In genomic region chr1:221227872-221228337, GRCh38 we compare ENCODE assay signal across 21 cellular contexts.
DNase-seq lines count a peak whose midpoint lies in the region; ATAC-seq and TF ChIP-seq lines count a peak whose summit lies in the region.
"Had no signal": no experiment of that assay in that cellular context is flagged by ENCODE, and none has a peak within 500 bp of the region (broad histone marks: within the 10 kb centered on the region; RNA-seq: fewer than 3 reads in every experiment).

No MANE protein-coding gene starts in this region.

- H3K27me3 Mint-ChIP-seq in activated CD8-positive, alpha-beta T cell treated with anti-CD3 and anti-CD28 coated beads for 36 hours: no peaks in the 10 kb centered on the region
- H3K27me3 Mint-ChIP-seq in activated CD8-positive, alpha-beta T cell treated with anti-CD3 and anti-CD28 coated beads, Interleukin-2, amount 10 ng/mL, durations not matched to agents 7 days and 5 days (ENCODE audit: low read depth): no peaks in the 10 kb centered on the region

- CTCF ChIA-PET in activated CD8-positive, alpha-beta T cell treated with anti-CD3 and anti-CD28 coated beads for 36 hours (lab: Charles Lee): interaction anchor here (1.4 kb wide), 1 partner anchor 24 kb away, joined by 4 read pairs; no protein-coding TSS in a partner anchor
- CTCF ChIA-PET in activated CD8-positive, alpha-beta T cell treated with anti-CD3 and anti-CD28 coated beads, Interleukin-2, amount 10 ng/mL, durations not matched to agents 7 days and 5 days (lab: Charles Lee): interaction anchor here (0.9 kb wide), 1 partner anchor 24 kb away, joined by 4 read pairs; no protein-coding TSS in a partner anchor
- CTCF ChIA-PET in A673 (lab: Charles Lee): no interaction called here

- peaks cover 8% of the 10 kb centered on the region for H3K9me3 Mint-ChIP-seq in activated CD8-positive, alpha-beta T cell treated with anti-CD3 and anti-CD28 coated beads for 36 hours
- peaks cover 15% of the 10 kb centered on the region for H3K9me3 Mint-ChIP-seq in activated CD8-positive, alpha-beta T cell treated with anti-CD3 and anti-CD28 coated beads, Interleukin-2, amount 10 ng/mL, durations not matched to agents 7 days and 5 days (ENCODE audit: insufficient read depth)

- peaks cover 7% of the 10 kb centered on the region for H3K4me1 Mint-ChIP-seq in activated CD8-positive, alpha-beta T cell treated with anti-CD3 and anti-CD28 coated beads for 36 hours (ENCODE audit: low read depth)
- H3K4me1 Mint-ChIP-seq in activated CD8-positive, alpha-beta T cell treated with anti-CD3 and anti-CD28 coated beads, Interleukin-2, amount 10 ng/mL, durations not matched to agents 7 days and 5 days (ENCODE audit: low read depth): no peaks in the 10 kb centered on the region
- H3K4me1 Mint-ChIP-seq: naive thymus-derived CD4-positive, alpha-beta T cell had no signal

- no TSS peak for BruUV-seq in A673 (replicated peaks; lab: Mats Ljungman, UMichigan)

- no peaks in the 10 kb centered on the region for H3K27me3 ChIP-seq in A673 (replicated peaks; ENCODE audit: insufficient read depth, low read depth, low read length, poor library complexity)
- H3K27me3 ChIP-seq: suprapubic skin had no signal

- H3K27ac Mint-ChIP-seq in activated CD8-positive, alpha-beta T cell treated with anti-CD3 and anti-CD28 coated beads for 36 hours: no peak overlapping the region
- H3K27ac Mint-ChIP-seq in activated CD8-positive, alpha-beta T cell treated with anti-CD3 and anti-CD28 coated beads, Interleukin-2, amount 10 ng/mL, durations not matched to agents 7 days and 5 days: no peak overlapping the region
- H3K27ac Mint-ChIP-seq: activated T-helper 1 cell treated with anti-CD3 and anti-CD28 coated beads, Interleukin-12 subunit alpha, Interleukin-12 subunit beta, Interleukin-2, Interleukin-4 antibody, amounts not matched to agents 30 ng/mL and 10 ng/mL and 1 ng/mL, durations not matched to agents 14 hours and 24 hours and 36 hours; naive thymus-derived CD4-positive, alpha-beta T cell had no signal

- intact Hi-C loops in activated CD8-positive, alpha-beta T cell treated with anti-CD3 and anti-CD28 coated beads for 36 hours (cut with micrococcal nuclease): no loop called here
- intact Hi-C loops in A673 (cut with micrococcal nuclease; ENCODE audit: unreplicated experiment): no loop called here

- no peak overlapping the region for H3K27ac ChIP-seq in A673 (ENCODE audit: low read depth, low read length, poor library complexity, severe bottlenecking)
- H3K27ac ChIP-seq: coronary artery, skin epidermis, suprapubic skin had no signal

- no peaks in the 10 kb centered on the region for H3K4me1 ChIP-seq in A673 (ENCODE audit: insufficient read depth, low read length, poor library complexity, severe bottlenecking)
- H3K4me1 ChIP-seq: suprapubic skin had no signal

- peaks cover 14% of the 10 kb centered on the region for H3K9me3 ChIP-seq in A673 (ENCODE audit: low read depth, low read length, poor library complexity, severe bottlenecking)

- H3K4me3 ChIP-seq in A673 (ENCODE audit: low read depth, low read length, poor library complexity, severe bottlenecking): no peak overlapping the region
- H3K4me3 ChIP-seq: coronary artery, skin epidermis, suprapubic skin had no signal

- H3K4me3 Mint-ChIP-seq in activated CD8-positive, alpha-beta T cell treated with anti-CD3 and anti-CD28 coated beads for 36 hours: no peak overlapping the region
- H3K4me3 Mint-ChIP-seq in activated CD8-positive, alpha-beta T cell treated with anti-CD3 and anti-CD28 coated beads, Interleukin-2, amount 10 ng/mL, durations not matched to agents 7 days and 5 days: no peak overlapping the region
- H3K4me3 Mint-ChIP-seq: IgD-negative memory B cell; naive thymus-derived CD4-positive, alpha-beta T cell had no signal

- ATAC-seq in activated CD8-positive, alpha-beta T cell treated with anti-CD3 and anti-CD28 coated beads for 36 hours: peak; percentile 24
- no peak for ATAC-seq in activated CD8-positive, alpha-beta T cell treated with anti-CD3 and anti-CD28 coated beads, Interleukin-2, amount 10 ng/mL, durations not matched to agents 7 days and 5 days
- ATAC-seq in GM18867 (IDR thresholded peaks at IDR 0.05; ENCODE audit: unreplicated experiment) (peak; percentile 47), left lobe of liver (peak; percentile 76), GM21367 (IDR thresholded peaks at IDR 0.05; ENCODE audit: unreplicated experiment) (no peak)
- ATAC-seq: naive thymus-derived CD4-positive, alpha-beta T cell had no signal

- DNase-seq in activated CD8-positive, alpha-beta T cell treated with anti-CD3 and anti-CD28 coated beads for 36 hours: peak; percentile 32
- no peak for DNase-seq in activated CD8-positive, alpha-beta T cell treated with anti-CD3 and anti-CD28 coated beads, Interleukin-2, amount 10 ng/mL, durations not matched to agents 7 days and 5 days
- DNase-seq in RPMI7951 (ENCODE audit: low read depth) (peak; percentile 51), left lobe of liver (ENCODE audit: low spot score) (no peak), A673 (ENCODE audit: low spot score) (no peak), ureter (ENCODE audit: low spot score) (no peak)
- DNase-seq: activated CD4-positive, alpha-beta T cell treated with anti-CD3 and anti-CD28 coated beads, Interleukin-2, amount 50 U/mL, for 4 hours; C1 segment of cervical spinal cord; GF-D8; hypothalamus; naive thymus-derived CD4-positive, alpha-beta T cell; NCI-H1930; NCI-H524; stimulated activated CD4-positive, alpha-beta T cell treated with anti-CD3 and anti-CD28 coated beads, Interleukin-4, amount 100 ng/mL, for 24 hours had no signal

- no peaks in the 10 kb centered on the region for H3K36me3 ChIP-seq in A673 (ENCODE audit: insufficient read depth, low read length, poor library complexity, severe bottlenecking)
- H3K36me3 ChIP-seq: suprapubic skin had no signal

- no peak for TF ChIP-seq CTCF in activated CD8-positive, alpha-beta T cell treated with anti-CD3 and anti-CD28 coated beads for 36 hours (IDR thresholded peaks at IDR 0.05)
- TF ChIP-seq CTCF in A673 (conservative IDR thresholded peaks at IDR 0.05; ENCODE audit: low read depth, low read length): no peak

- POLR2A ChIA-PET in activated CD8-positive, alpha-beta T cell treated with anti-CD3 and anti-CD28 coated beads for 36 hours (lab: Charles Lee): no interaction called here
- POLR2A ChIA-PET in activated CD8-positive, alpha-beta T cell treated with anti-CD3 and anti-CD28 coated beads, Interleukin-2, amount 10 ng/mL, durations not matched to agents 7 days and 5 days (lab: Charles Lee): no interaction called here
- POLR2A ChIA-PET in A673 (lab: Charles Lee; ENCODE audit: low non-redundant PET): no interaction called here

- no peaks in the 10 kb centered on the region for H3K36me3 Mint-ChIP-seq in activated CD8-positive, alpha-beta T cell treated with anti-CD3 and anti-CD28 coated beads for 36 hours (ENCODE audit: low read depth)
- H3K36me3 Mint-ChIP-seq in activated CD8-positive, alpha-beta T cell treated with anti-CD3 and anti-CD28 coated beads, Interleukin-2, amount 10 ng/mL, durations not matched to agents 7 days and 5 days (ENCODE audit: low read depth): no peaks in the 10 kb centered on the region
- H3K36me3 Mint-ChIP-seq: naive thymus-derived CD4-positive, alpha-beta T cell had no signal

Comparison
In these comparisons a context has a peak if more than half of its experiments do, and no peak if none do; other contexts are left out.
1. ATAC-seq: peak in activated CD8-positive, alpha-beta T cell treated with anti-CD3 and anti-CD28 coated beads for 36 hours (single experiment), GM18867 (single experiment) and left lobe of liver (single experiment); none in activated CD8-positive, alpha-beta T cell treated with anti-CD3 and anti-CD28 coated beads, Interleukin-2, amount 10 ng/mL, durations not matched to agents 7 days and 5 days (single experiment) and GM21367 (single experiment).
2. DNase-seq: peak in activated CD8-positive, alpha-beta T cell treated with anti-CD3 and anti-CD28 coated beads for 36 hours (single experiment) and RPMI7951 (single experiment); none in activated CD8-positive, alpha-beta T cell treated with anti-CD3 and anti-CD28 coated beads, Interleukin-2, amount 10 ng/mL, durations not matched to agents 7 days and 5 days (single experiment), left lobe of liver (single experiment), A673 (single experiment) and ureter (single experiment).